In the genomic region with DNA sequence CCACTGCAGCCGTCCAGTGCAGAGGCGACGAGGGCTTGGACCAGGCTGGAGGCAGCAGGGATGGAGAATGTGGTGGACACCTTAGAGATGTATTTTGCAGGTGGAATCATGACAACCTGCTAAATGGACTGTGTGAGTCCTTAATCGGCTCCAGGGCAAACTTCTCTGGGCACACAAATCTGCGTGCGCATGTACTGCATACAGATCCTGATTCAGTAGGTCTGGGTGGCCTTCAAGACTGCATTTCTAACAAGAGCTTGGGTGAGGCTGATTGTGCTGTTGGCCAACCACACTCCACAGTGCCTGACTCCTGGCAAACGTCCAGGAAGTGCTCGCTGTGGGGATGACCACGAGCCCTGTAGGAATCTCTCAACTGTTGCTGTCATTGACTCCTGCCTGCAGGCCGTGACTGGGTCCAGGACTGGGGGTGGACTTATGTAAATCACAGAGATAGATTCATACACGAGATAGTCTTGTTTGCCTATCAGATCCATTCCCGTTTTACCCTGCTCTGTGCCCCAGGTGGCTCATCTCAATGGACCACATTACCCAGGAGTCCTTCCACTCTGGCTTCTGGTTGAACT, we compare ENCODE assay signal across 7 cellular contexts. TPM values are rescaled to one million over a fixed set of nuclear protein-coding genes. Genes with fewer than 3 reads are reported as not detected.
A peak's percentile ranks its signal among the peaks of the same experiment; 100 is the strongest.
DNase-seq lines count a peak whose midpoint lies in the region; ATAC-seq and TF ChIP-seq lines count a peak whose summit lies in the region.

No MANE protein-coding gene starts in this region.

- H3K4me3 ChIP-seq in brain microvascular endothelial cell (ENCODE audit: low read depth, low read length): no peak overlapping the region
- no peak overlapping the region for H3K4me3 ChIP-seq in transverse colon

- no peaks in the 10 kb centered on the region for H3K9me3 ChIP-seq in transverse colon

- WGBS in transverse colon (ENCODE audit: low coverage in 1 of 2), 2 donors: 71% methylated on average over 12 of the region's 12 CpGs; no CpG with 5 or more reads in 1 of the 2 donors

- TF ChIP-seq POLR2A in transverse colon (IDR thresholded peaks at IDR 0.05): no peak

- no peak for TF ChIP-seq EP300 in transverse colon (IDR thresholded peaks at IDR 0.05; ENCODE audit: low read depth)

- H3K36me3 ChIP-seq in brain microvascular endothelial cell (replicated peaks): no peaks in the 10 kb centered on the region
- no peaks in the 10 kb centered on the region for H3K36me3 ChIP-seq in transverse colon

- ATAC-seq in HG03045 (IDR thresholded peaks at IDR 0.05; ENCODE audit: unreplicated experiment): no peak

- TF ChIP-seq CTCF in brain microvascular endothelial cell (IDR thresholded peaks at IDR 0.05; ENCODE audit: low read depth, low read length, missing control alignments): no peak
- no peak for TF ChIP-seq CTCF in transverse colon (IDR thresholded peaks at IDR 0.05)
- TF ChIP-seq CTCF in GM20000 (IDR thresholded peaks at IDR 0.05; ENCODE audit: extremely low read depth, missing control alignments): no peak

- H3K27me3 ChIP-seq in brain microvascular endothelial cell (replicated peaks) (no peaks in the 10 kb centered on the region), transverse colon (no peaks in the 10 kb centered on the region)

- no peak overlapping the region for H3K27ac ChIP-seq in brain microvascular endothelial cell
- peak overlapping the region; percentile 18 to 90 (median 54) for H3K27ac ChIP-seq in transverse colon

- peak; percentile 9 to 11 for DNase-seq in Kasumi-1 (lab: John Stamatoyannopoulos, UW)
- peak; percentile 57 for DNase-seq in brain microvascular endothelial cell
- DNase-seq in left kidney (ENCODE audit: low read depth, low spot score): peak; percentile 65
- DNase-seq in transverse colon: peak; percentile 53
- no peak for DNase-seq in GM20000 (ENCODE audit: low spot score)
- no peak for DNase-seq in middle frontal gyrus (ENCODE audit: extremely low spot score, low spot score)

- in situ Hi-C loops in brain microvascular endothelial cell (cut with HindIII; ENCODE audit: low pct_ligation_motif_present, low sequenced_read_pairs): no loop called here
- in situ Hi-C loops in transverse colon (cut with MboI; ENCODE audit: low pct_ligation_motif_present in 1 of 4, low pct_unique_long_range_greater_than_20kb in 1 of 4, low sequenced_read_pairs in 3 of 4): no loop called here

- intact Hi-C loops in transverse colon (cut with DNase I; ENCODE audit: low total_unique reads): no loop called here

- H3K4me1 ChIP-seq in transverse colon: peaks cover 56 to 96% (median 73%) of the 10 kb centered on the region in 4 donors

RNA-seq across cellular contexts. Expression of gene JDP2, which starts 27.2 kb away (rescaled TPM):
- total RNA-seq in transverse colon: 100 to 1,000 TPM in 1 of 4 donors, 10 to 100 TPM in 3; 49.2 to 108 (median 57.8) TPM

Comparison
In these comparisons a context has a peak if more than half of its experiments do, and no peak if none do; other contexts are left out.
1. DNase-seq: peak in Kasumi-1 (2 of 2), brain microvascular endothelial cell (single experiment), left kidney (single experiment) and transverse colon (single experiment); none in GM20000 (single experiment) and middle frontal gyrus (single experiment).